In genomic region chr3:101849714-101850326, GRCh38 we compare ENCODE assay signal across 1 cellular context.
TF ChIP-seq lines count a peak whose summit lies in the region.

No MANE protein-coding gene starts in this region.

TF ChIP-seq in GM12878, 131 proteins besides CTCF, POLR2A, EP300 and RAD21 (continued from another document and continues in another):
- TF ChIP-seq ATF3 (IDR thresholded peaks at IDR 0.05; ENCODE audit: borderline replicate concordance, extremely low read depth, low read depth, low read length), result no peak
- TF ChIP-seq, protein P1, sequence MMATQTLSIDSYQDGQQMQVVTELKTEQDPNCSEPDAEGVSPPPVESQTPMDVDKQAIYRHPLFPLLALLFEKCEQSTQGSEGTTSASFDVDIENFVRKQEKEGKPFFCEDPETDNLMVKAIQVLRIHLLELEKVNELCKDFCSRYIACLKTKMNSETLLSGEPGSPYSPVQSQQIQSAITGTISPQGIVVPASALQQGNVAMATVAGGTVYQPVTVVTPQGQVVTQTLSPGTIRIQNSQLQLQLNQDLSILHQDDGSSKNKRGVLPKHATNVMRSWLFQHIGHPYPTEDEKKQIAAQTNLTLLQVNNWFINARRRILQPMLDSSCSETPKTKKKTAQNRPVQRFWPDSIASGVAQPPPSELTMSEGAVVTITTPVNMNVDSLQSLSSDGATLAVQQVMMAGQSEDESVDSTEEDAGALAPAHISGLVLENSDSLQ (IDR thresholded peaks at IDR 0.05), result no peak
- TF ChIP-seq MXI1 (IDR thresholded peaks at IDR 0.05; ENCODE audit: low read depth, low read length), result 0 out of 2 replicates have a peak, but pooled peaks have one; percentile 33
- TF ChIP-seq, protein P2, sequence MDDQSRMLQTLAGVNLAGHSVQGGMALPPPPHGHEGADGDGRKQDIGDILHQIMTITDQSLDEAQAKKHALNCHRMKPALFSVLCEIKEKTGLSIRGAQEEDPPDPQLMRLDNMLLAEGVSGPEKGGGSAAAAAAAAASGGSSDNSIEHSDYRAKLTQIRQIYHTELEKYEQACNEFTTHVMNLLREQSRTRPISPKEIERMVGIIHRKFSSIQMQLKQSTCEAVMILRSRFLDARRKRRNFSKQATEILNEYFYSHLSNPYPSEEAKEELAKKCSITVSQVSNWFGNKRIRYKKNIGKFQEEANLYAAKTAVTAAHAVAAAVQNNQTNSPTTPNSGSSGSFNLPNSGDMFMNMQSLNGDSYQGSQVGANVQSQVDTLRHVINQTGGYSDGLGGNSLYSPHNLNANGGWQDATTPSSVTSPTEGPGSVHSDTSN (IDR thresholded peaks at IDR 0.05; ENCODE audit: insufficient replicate concordance, low read depth, low read length), result no peak
- TF ChIP-seq DPF2 (IDR thresholded peaks at IDR 0.05), result peak; percentile 64
- no peak for TF ChIP-seq IRF5 (IDR thresholded peaks at IDR 0.05; ENCODE audit: borderline replicate concordance)
- no peak for TF ChIP-seq TCF12 (IDR thresholded peaks at IDR 0.05; ENCODE audit: low read depth, low read length)
- TF ChIP-seq ZNF687 (IDR thresholded peaks at IDR 0.05), result no peak
- TF ChIP-seq EZH2 (IDR thresholded peaks at IDR 0.05; ENCODE audit: borderline replicate concordance, control insufficient read depth, low read depth, low read length), result no peak
- no peak for TF ChIP-seq KAT2A (conservative IDR thresholded peaks at IDR 0.05; ENCODE audit: control insufficient read depth, low read depth, low read length)
- TF ChIP-seq ELK1 (IDR thresholded peaks at IDR 0.05; ENCODE audit: low read depth, low read length), result no peak
- TF ChIP-seq IKZF2 (IDR thresholded peaks at IDR 0.05), result no peak
- no peak for TF ChIP-seq ZZZ3 (IDR thresholded peaks at IDR 0.05; ENCODE audit: control insufficient read depth, insufficient read length, low read depth)
- TF ChIP-seq SUZ12 (IDR thresholded peaks at IDR 0.05; ENCODE audit: unreplicated experiment), result no peak
- TF ChIP-seq BCLAF1 (IDR thresholded peaks at IDR 0.05), result no peak
- no peak for TF ChIP-seq GABPA (IDR thresholded peaks at IDR 0.05; ENCODE audit: low read depth)
- TF ChIP-seq NFXL1 (IDR thresholded peaks at IDR 0.05; ENCODE audit: borderline replicate concordance), result no peak
- no peak for TF ChIP-seq BRCA1 (IDR thresholded peaks at IDR 0.05; ENCODE audit: low read depth, low read length)
- 0 out of 2 replicates have a peak, but pooled peaks have one; percentile 42 for TF ChIP-seq ZNF207 (IDR thresholded peaks at IDR 0.05; ENCODE audit: borderline replicate concordance)
- no peak for TF ChIP-seq ZSCAN29 (IDR thresholded peaks at IDR 0.05)
- TF ChIP-seq, protein P3, sequence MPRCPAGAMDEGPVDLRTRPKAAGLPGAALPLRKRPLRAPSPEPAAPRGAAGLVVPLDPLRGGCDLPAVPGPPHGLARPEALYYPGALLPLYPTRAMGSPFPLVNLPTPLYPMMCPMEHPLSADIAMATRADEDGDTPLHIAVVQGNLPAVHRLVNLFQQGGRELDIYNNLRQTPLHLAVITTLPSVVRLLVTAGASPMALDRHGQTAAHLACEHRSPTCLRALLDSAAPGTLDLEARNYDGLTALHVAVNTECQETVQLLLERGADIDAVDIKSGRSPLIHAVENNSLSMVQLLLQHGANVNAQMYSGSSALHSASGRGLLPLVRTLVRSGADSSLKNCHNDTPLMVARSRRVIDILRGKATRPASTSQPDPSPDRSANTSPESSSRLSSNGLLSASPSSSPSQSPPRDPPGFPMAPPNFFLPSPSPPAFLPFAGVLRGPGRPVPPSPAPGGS (IDR thresholded peaks at IDR 0.05; ENCODE audit: borderline replicate concordance, insufficient read depth, low read depth, low read length, poor library complexity, severe bottlenecking), result no peak
- no peak for TF ChIP-seq TCF3 (IDR thresholded peaks at IDR 0.05; ENCODE audit: borderline replicate concordance, insufficient read depth, low read depth, low read length)
- TF ChIP-seq MTA2 (IDR thresholded peaks at IDR 0.05; ENCODE audit: low read depth), result no peak
- TF ChIP-seq TBL1XR1 (IDR thresholded peaks at IDR 0.05; ENCODE audit: low read depth, low read length), result no peak
- TF ChIP-seq, protein P4, sequence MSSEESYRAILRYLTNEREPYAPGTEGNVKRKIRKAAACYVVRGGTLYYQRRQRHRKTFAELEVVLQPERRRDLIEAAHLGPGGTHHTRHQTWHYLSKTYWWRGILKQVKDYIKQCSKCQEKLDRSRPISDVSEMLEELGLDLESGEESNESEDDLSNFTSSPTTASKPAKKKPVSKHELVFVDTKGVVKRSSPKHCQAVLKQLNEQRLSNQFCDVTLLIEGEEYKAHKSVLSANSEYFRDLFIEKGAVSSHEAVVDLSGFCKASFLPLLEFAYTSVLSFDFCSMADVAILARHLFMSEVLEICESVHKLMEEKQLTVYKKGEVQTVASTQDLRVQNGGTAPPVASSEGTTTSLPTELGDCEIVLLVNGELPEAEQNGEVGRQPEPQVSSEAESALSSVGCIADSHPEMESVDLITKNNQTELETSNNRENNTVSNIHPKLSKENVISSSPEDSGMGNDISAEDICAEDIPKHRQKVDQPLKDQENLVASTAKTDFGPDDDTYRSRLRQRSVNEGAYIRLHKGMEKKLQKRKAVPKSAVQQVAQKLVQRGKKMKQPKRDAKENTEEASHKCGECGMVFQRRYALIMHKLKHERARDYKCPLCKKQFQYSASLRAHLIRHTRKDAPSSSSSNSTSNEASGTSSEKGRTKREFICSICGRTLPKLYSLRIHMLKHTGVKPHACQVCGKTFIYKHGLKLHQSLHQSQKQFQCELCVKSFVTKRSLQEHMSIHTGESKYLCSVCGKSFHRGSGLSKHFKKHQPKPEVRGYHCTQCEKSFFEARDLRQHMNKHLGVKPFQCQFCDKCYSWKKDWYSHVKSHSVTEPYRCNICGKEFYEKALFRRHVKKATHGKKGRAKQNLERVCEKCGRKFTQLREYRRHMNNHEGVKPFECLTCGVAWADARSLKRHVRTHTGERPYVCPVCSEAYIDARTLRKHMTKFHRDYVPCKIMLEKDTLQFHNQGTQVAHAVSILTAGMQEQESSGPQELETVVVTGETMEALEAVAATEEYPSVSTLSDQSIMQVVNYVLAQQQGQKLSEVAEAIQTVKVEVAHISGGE (CRISPR knock-in tag; IDR thresholded peaks at IDR 0.05), result no peak
- no peak for TF ChIP-seq ATF2 (IDR thresholded peaks at IDR 0.05; ENCODE audit: low read length)
- no peak for TF ChIP-seq YBX1 (IDR thresholded peaks at IDR 0.05)
- TF ChIP-seq, protein P5, sequence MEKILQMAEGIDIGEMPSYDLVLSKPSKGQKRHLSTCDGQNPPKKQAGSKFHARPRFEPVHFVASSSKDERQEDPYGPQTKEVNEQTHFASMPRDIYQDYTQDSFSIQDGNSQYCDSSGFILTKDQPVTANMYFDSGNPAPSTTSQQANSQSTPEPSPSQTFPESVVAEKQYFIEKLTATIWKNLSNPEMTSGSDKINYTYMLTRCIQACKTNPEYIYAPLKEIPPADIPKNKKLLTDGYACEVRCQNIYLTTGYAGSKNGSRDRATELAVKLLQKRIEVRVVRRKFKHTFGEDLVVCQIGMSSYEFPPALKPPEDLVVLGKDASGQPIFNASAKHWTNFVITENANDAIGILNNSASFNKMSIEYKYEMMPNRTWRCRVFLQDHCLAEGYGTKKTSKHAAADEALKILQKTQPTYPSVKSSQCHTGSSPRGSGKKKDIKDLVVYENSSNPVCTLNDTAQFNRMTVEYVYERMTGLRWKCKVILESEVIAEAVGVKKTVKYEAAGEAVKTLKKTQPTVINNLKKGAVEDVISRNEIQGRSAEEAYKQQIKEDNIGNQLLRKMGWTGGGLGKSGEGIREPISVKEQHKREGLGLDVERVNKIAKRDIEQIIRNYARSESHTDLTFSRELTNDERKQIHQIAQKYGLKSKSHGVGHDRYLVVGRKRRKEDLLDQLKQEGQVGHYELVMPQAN (conservative IDR thresholded peaks at IDR 0.05), result no peak; the same call in 1 of the 2 replicates
